Comparison of ENCODE assay signal across 9 cellular contexts in the genomic region with DNA sequence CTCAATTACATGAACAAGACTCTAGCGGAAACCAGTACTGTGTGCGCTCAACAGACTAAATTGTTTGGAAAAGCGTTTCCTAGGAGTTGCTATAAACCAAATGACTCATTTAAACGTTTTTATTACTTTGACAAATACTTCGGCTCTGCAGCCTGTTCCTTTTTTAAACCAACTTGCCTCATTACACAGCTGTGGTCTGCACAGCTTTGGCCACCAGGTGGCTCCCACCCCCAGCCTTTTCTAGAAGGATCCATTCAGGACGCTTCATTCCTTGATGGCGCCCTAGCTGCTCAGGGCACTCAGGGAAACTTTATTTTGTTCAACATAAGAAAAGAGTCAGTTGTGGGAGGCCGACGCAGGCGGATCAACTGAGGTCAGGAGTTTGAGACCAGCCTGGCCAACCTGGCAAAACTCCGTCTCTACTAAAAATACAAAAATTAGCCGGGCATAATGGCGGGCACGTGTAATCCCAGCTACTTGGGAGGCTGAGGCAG. TPM values are rescaled to one million over a fixed set of nuclear protein-coding genes. Genes with fewer than 3 reads are reported as not detected.
A peak's percentile ranks its signal among the peaks of the same experiment; 100 is the strongest.
DNase-seq lines count a peak whose midpoint lies in the region; ATAC-seq and TF ChIP-seq lines count a peak whose summit lies in the region.
"Had no signal": no experiment of that assay in that cellular context is flagged by ENCODE, and none has a peak within 500 bp of the region (broad histone marks: within the 10 kb centered on the region; RNA-seq: fewer than 3 reads in every experiment).

No MANE protein-coding gene starts in this region.

- H3K27ac Mint-ChIP-seq in T-cell = no peak overlapping the region
- H3K27ac Mint-ChIP-seq: IgD-negative memory B cell had no signal

- ATAC-seq in GM19463 (IDR thresholded peaks at IDR 0.05; ENCODE audit: unreplicated experiment) (peak; percentile 56), T-cell (replicated peaks in 1 of 4) (peak in 3 of 4 experiments; percentile 61 to 74 (median 67)), left cardiac atrium (peak; percentile 95)

- no peaks in the 10 kb centered on the region for H3K36me3 ChIP-seq in prostate gland

- peak; percentile 74 to 99 (median 96) for TF ChIP-seq CTCF in prostate gland (IDR thresholded peaks at IDR 0.05)

- WGBS in prostate gland = 24% methylated on average over 14 of the region's 14 CpGs

- no peak overlapping the region for H3K4me3 Mint-ChIP-seq in T-cell

- TF ChIP-seq POLR2A in prostate gland (IDR thresholded peaks at IDR 0.05) = no peak

- no peak overlapping the region for H3K4me3 ChIP-seq in prostate gland

- POLR2A ChIA-PET in T-cell (lab: Charles Lee) = interaction anchor here in 1 of 2 donors (0.6 kb wide), 1 partner anchor 749 kb away, joined by 4 read pairs; no protein-coding TSS in a partner anchor

- H3K27me3 Mint-ChIP-seq in T-cell = peaks cover 41 to 57% of the 10 kb centered on the region in 2 donors

- H3K4me1 ChIP-seq in prostate gland (replicated peaks) = no peaks in the 10 kb centered on the region

- peaks cover 9% of the 10 kb centered on the region in 3 donors for H3K4me1 Mint-ChIP-seq in T-cell

- CTCF ChIA-PET in T-cell (lab: Charles Lee) = interaction anchor here (0.7 to 1.0 kb wide), 4 partner anchors 528 to 1852 kb away, joined by 3 to 4 read pairs (median 4); no protein-coding TSS in a partner anchor

- DNase-seq in C1 segment of cervical spinal cord (lab: John Stamatoyannopoulos, UW) = peak in 13 of 14 donors; percentile 7 to 72 (median 50)
- DNase-seq in NCI-H1092 (lab: John Stamatoyannopoulos, UW) = peak; percentile 73
- DNase-seq in T-cell = peak; percentile 7 to 68 (median 48)
- DNase-seq in amniotic stem cell (lab: John Stamatoyannopoulos, UW) = peak; percentile 86
- peak; percentile 87 for DNase-seq in left cardiac atrium
- peak; percentile 90 for DNase-seq in prostate gland (ENCODE audit: low spot score)
- DNase-seq in ureter (ENCODE audit: low spot score) = peak; percentile 92

- no peaks in the 10 kb centered on the region for H3K9me3 ChIP-seq in prostate gland

- no peaks in the 10 kb centered on the region for H3K9me3 Mint-ChIP-seq in T-cell
- H3K9me3 Mint-ChIP-seq: IgD-negative memory B cell had no signal

- no peaks in the 10 kb centered on the region for H3K27me3 ChIP-seq in prostate gland (replicated peaks; ENCODE audit: insufficient read depth)

- H3K27ac ChIP-seq in prostate gland = peak overlapping the region in 1 of 2 donors; percentile 43

- no peaks in the 10 kb centered on the region for H3K36me3 Mint-ChIP-seq in T-cell
- H3K36me3 Mint-ChIP-seq: IgD-negative memory B cell had no signal

- intact Hi-C loops in left cardiac atrium (cut with DNase I) = loop anchor here (2.0 to 10.0 kb wide), 4 partner anchors 131 to 535 kb away; a partner anchor contains a TSS
- intact Hi-C loops in prostate gland (cut with DNase I) = loop anchor here (5.0 kb wide), 1 partner anchor 119 kb away; a partner anchor contains a TSS

RNA-seq across cellular contexts. Expression of a gene that starts 41.0 kb away (rescaled TPM):
- 10 to 100 TPM; 20.7 to 22.5 (median 22.0) TPM for total RNA-seq in T-cell
- 10 to 100 TPM in 1 of 2 donors, 1 to 10 TPM in 1; 7.8 to 12.1 TPM for total RNA-seq in left cardiac atrium
- 10 to 100 TPM; 13.3 to 21.0 TPM for total RNA-seq in prostate gland
- 25.6 TPM for total RNA-seq in ureter
